8 cellular contexts compared by ENCODE assay signal in genomic region chr9:35070823-35071813, GRCh38. TPM values are rescaled to one million over a fixed set of nuclear protein-coding genes. Genes with fewer than 3 reads are reported as not detected.
DNase-seq lines count a peak whose midpoint lies in the region; ATAC-seq and TF ChIP-seq lines count a peak whose summit lies in the region.

No MANE protein-coding gene starts in this region.

- H3K4me3 Mint-ChIP-seq in WTC11 (peak overlapping the region; percentile 93), glutamatergic neuron (ENCODE audit: unreplicated experiment) (peak overlapping the region; percentile 98)

- no peaks in the 10 kb centered on the region for H3K9me3 ChIP-seq in skeletal muscle satellite cell (replicated peaks; ENCODE audit: low read length)

- no peaks in the 10 kb centered on the region for H3K27me3 Mint-ChIP-seq in WTC11 (ENCODE audit: low read depth)
- peaks cover 15% of the 10 kb centered on the region for H3K27me3 Mint-ChIP-seq in glutamatergic neuron (ENCODE audit: unreplicated experiment)

- peaks cover 69% of the 10 kb centered on the region for H3K36me3 Mint-ChIP-seq in WTC11
- H3K36me3 Mint-ChIP-seq in glutamatergic neuron (ENCODE audit: unreplicated experiment), result peaks cover 8% of the 10 kb centered on the region

- H3K9ac ChIP-seq in skeletal muscle satellite cell (ENCODE audit: low read depth, low read length), result peak overlapping the region; percentile 99

- H3K36me3 ChIP-seq in skeletal muscle satellite cell (ENCODE audit: insufficient read depth, low read length), result peaks cover 32% of the 10 kb centered on the region

- peak overlapping the region; percentile 89 for H3K4me3 ChIP-seq in skeletal muscle satellite cell (ENCODE audit: low read length)

- DNase-seq in activated CD4-positive, CD25-positive, alpha-beta regulatory T cell treated with anti-CD3 and anti-CD28 coated beads, Interleukin-2, amount 50 U/mL, for 72 hours, result no peak
- DNase-seq in WTC11 (ENCODE audit: low spot score) (no peak), glutamatergic neuron (no peak), GDM1 (lab: John Stamatoyannopoulos, UW) (no peak)
- DNase-seq in stimulated activated CD4-positive, alpha-beta T cell treated with anti-CD3 and anti-CD28 coated beads, Interleukin-2, amount 100 ng/mL, for 24 hours, result no peak

- peak overlapping the region; percentile 96 for H3K27ac Mint-ChIP-seq in WTC11
- peak overlapping the region; percentile 85 for H3K27ac Mint-ChIP-seq in glutamatergic neuron (ENCODE audit: unreplicated experiment)

- CTCF ChIA-PET in WTC11 (lab: Charles Lee), result interaction anchor here (0.6 to 3.0 kb wide), 21 partner anchors 9 to 626 kb away, joined by 3 to 26 read pairs (median 6); partner anchors contain the start of genes ATOSB, DNAJB5, FANCG and PIGO

- peaks cover 30% of the 10 kb centered on the region for H3K4me1 ChIP-seq in skeletal muscle satellite cell (ENCODE audit: control insufficient read depth, insufficient read depth, low read length)

- H3K27me3 ChIP-seq in skeletal muscle satellite cell (ENCODE audit: control insufficient read depth, insufficient read depth, low read length), result no peaks in the 10 kb centered on the region

- peak; percentile 2 to 9 for ATAC-seq in activated CD4-positive, CD25-positive, alpha-beta regulatory T cell treated with anti-CD3 and anti-CD28 coated beads, Interleukin-2, amount 50 U/mL, for 24 hours
- ATAC-seq in WTC11 (no peak), HG03175 (IDR thresholded peaks at IDR 0.05; ENCODE audit: unreplicated experiment) (no peak)

- H3K4me1 Mint-ChIP-seq in WTC11 (peaks cover 24% of the 10 kb centered on the region), glutamatergic neuron (ENCODE audit: low read depth, unreplicated experiment) (peaks cover 27% of the 10 kb centered on the region)

- H3K4me2 ChIP-seq in skeletal muscle satellite cell (ENCODE audit: low read length), result peak overlapping the region; percentile 90

- no peak for TF ChIP-seq CTCF in WTC11 (IDR thresholded peaks at IDR 0.05)
- no peak for TF ChIP-seq CTCF in glutamatergic neuron (IDR thresholded peaks at IDR 0.05; ENCODE audit: partially characterized antibody, unreplicated experiment)

- H3K9me3 Mint-ChIP-seq in WTC11 (no peaks in the 10 kb centered on the region), glutamatergic neuron (ENCODE audit: unreplicated experiment) (peaks cover 15% of the 10 kb centered on the region)

- POLR2A ChIA-PET in WTC11 (lab: Charles Lee), result interaction anchor here (0.6 to 2.6 kb wide), 12 partner anchors 9 to 532 kb away, joined by 3 to 15 read pairs (median 8); partner anchors contain the start of genes DNAJB5, FANCG, PIGO and STOML2

TF ChIP-seq in WTC11, 78 proteins besides CTCF, POLR2A, EP300 and RAD21:
- TF ChIP-seq TEAD4 (CRISPR knock-in tag; IDR thresholded peaks at IDR 0.05), result no peak
- TF ChIP-seq JAZF1 (CRISPR knock-in tag; IDR thresholded peaks at IDR 0.05), result no peak
- TF ChIP-seq MAX (CRISPR knock-in tag; IDR thresholded peaks at IDR 0.05), result no peak
- TF ChIP-seq IRF1 (CRISPR knock-in tag; IDR thresholded peaks at IDR 0.05), result no peak
- no peak for TF ChIP-seq ATF1 (CRISPR knock-in tag; IDR thresholded peaks at IDR 0.05)
- no peak for TF ChIP-seq ZNF416 (CRISPR knock-in tag; IDR thresholded peaks at IDR 0.05)
- TF ChIP-seq ETV6 (CRISPR knock-in tag; IDR thresholded peaks at IDR 0.05), result no peak
- TF ChIP-seq ZNF532 (CRISPR knock-in tag; IDR thresholded peaks at IDR 0.05; ENCODE audit: borderline replicate concordance), result no peak
- no peak for TF ChIP-seq ESRRA (CRISPR knock-in tag; IDR thresholded peaks at IDR 0.05; ENCODE audit: borderline replicate concordance)
- TF ChIP-seq EMX1 (CRISPR knock-in tag; IDR thresholded peaks at IDR 0.05), result no peak
- TF ChIP-seq E2F1 (CRISPR knock-in tag; IDR thresholded peaks at IDR 0.05), result no peak

RNA-seq across cellular contexts. Expression of gene VCP, which starts 1.3 kb away (rescaled TPM):
- total RNA-seq in WTC11 (2021) (305 to 386 TPM (median 329 TPM) in 3 replicates), glutamatergic neuron (ENCODE audit: unreplicated experiment) (297 TPM)
- 309 and 346 TPM in 2 replicates for total RNA-seq in skeletal muscle satellite cell (2012; rRNA removed)

RNA-seq across cellular contexts. Expression of gene FANCG, which starts 8.6 kb away (rescaled TPM):
- total RNA-seq in WTC11 (2021) (80.9 to 108 TPM (median 89.1 TPM) in 3 replicates), glutamatergic neuron (ENCODE audit: unreplicated experiment) (49.0 TPM)
- total RNA-seq in skeletal muscle satellite cell (2012; rRNA removed), result 26.1 and 32.1 TPM in 2 replicates

RNA-seq across cellular contexts. Expression of gene PIGO, which starts 25.3 kb away (rescaled TPM):
- total RNA-seq in WTC11 (2021), result 23.8 to 33.3 TPM (median 31.3 TPM) in 3 replicates
- 19.0 TPM for total RNA-seq in glutamatergic neuron (ENCODE audit: unreplicated experiment)
- 9.9 and 10.9 TPM in 2 replicates for total RNA-seq in skeletal muscle satellite cell (2012; rRNA removed)

RNA-seq across cellular contexts. Expression of gene STOML2, which starts 31.8 kb away (rescaled TPM):
- 208 to 214 TPM (median 210 TPM) in 3 replicates for total RNA-seq in WTC11 (2021)
- total RNA-seq in glutamatergic neuron (ENCODE audit: unreplicated experiment), result 73.0 TPM
- total RNA-seq in skeletal muscle satellite cell (2012; rRNA removed), result 216 and 241 TPM in 2 replicates

RNA-seq across cellular contexts. Expression of gene ATOSB, which starts 44.5 kb away (rescaled TPM):
- 4.7 to 8.7 TPM (median 5.4 TPM) in 3 replicates for total RNA-seq in WTC11 (2021)
- 51.0 TPM for total RNA-seq in glutamatergic neuron (ENCODE audit: unreplicated experiment)
- 18.8 and 27.1 TPM in 2 replicates for total RNA-seq in skeletal muscle satellite cell (2012; rRNA removed)

Comparison
In these comparisons a context has a peak if more than half of its experiments do, and no peak if none do; other contexts are left out.
1. ATAC-seq: peak in activated CD4-positive, CD25-positive, alpha-beta regulatory T cell treated with anti-CD3 and anti-CD28 coated beads, Interleukin-2, amount 50 U/mL, for 24 hours (2 of 2); none in WTC11 (single experiment) and HG03175 (single experiment).